ENCODE assay signal across 11 cellular contexts in the genomic region with DNA sequence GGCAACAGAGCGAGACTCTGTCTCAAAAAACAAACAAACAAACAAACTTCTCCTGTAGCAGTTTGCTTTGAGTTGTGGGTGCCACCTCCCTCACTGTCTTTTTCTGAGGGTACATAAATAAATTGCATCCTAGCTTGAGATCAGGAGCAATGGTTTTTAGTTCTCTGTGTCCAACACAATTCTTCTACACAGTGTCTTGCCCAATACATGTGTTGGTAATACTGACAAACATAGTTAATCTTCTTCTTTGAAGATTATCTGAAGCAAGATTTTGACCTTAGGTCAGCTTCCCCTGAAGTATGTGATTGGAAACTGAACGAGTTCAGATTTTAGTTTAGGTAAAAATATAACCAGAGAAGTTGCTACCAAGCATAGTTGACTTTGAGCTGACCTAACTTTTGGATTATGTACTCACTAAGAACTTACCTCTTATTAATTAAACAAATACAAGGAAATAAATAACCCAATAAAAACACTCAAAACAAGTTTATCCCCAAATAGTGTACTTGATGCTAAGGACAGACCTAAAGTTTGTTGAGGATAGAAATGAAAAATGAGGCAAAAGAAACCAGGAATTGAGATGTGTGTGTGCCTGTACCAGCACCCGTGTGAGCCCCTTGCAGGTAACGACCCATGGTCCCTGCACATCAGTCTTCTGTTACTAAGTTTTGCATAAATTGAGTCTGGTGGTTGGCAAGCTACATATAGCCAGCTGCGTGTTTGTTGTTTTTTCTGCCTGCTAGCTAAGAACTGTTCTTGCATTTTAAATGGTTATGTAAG. TPM values are rescaled to one million over a fixed set of nuclear protein-coding genes. Genes with fewer than 3 reads are reported as not detected.
A peak's percentile ranks its signal among the peaks of the same experiment; 100 is the strongest.
DNase-seq lines count a peak whose midpoint lies in the region; ATAC-seq and TF ChIP-seq lines count a peak whose summit lies in the region.
"Had no signal": no experiment of that assay in that cellular context is flagged by ENCODE, and none has a peak within 500 bp of the region (broad histone marks: within the 10 kb centered on the region; RNA-seq: fewer than 3 reads in every experiment).

No MANE protein-coding gene starts in this region.

- no peaks in the 10 kb centered on the region for H3K27me3 Mint-ChIP-seq in mesothelial cell of epicardium (ENCODE audit: low read depth)
- H3K27me3 Mint-ChIP-seq: stimulated activated naive CD8-positive, alpha-beta T cell treated with anti-CD3 and anti-CD28 coated beads, Interleukin-15, Interleukin-2, amounts not matched to agents 100 ng/mL and 50 ng/mL, for 24 hours had no signal

- H3K27me3 ChIP-seq in BE2C = no peaks in the 10 kb centered on the region

- no peaks in the 10 kb centered on the region for H3K36me3 ChIP-seq in BE2C

- DNase-seq in mesothelial cell of epicardium (ENCODE audit: low spot score in 2 of 2, unreplicated experiment in 2 of 2) (no peak), T-helper 9 cell (no peak), SHP77 treated with DMSO at 0.1 percent for 48 hours (lab: John Stamatoyannopoulos, UW) (no peak), BE2C (no peak)
- no peak for DNase-seq in activated CD4-positive, CD25-positive, alpha-beta regulatory T cell (lab: John Stamatoyannopoulos, UW)
- DNase-seq: central memory CD4-positive, alpha-beta T cell; NCI-H2171 treated with DMSO at 0.1 percent for 48 hours had no signal

- peaks cover 7% of the 10 kb centered on the region for H3K4me1 ChIP-seq in BE2C

- ATAC-seq in GM19035 (IDR thresholded peaks at IDR 0.05; ENCODE audit: unreplicated experiment) = peak; percentile 62
- ATAC-seq in HG02678 (IDR thresholded peaks at IDR 0.05; ENCODE audit: unreplicated experiment) = peak; percentile 82
- peak; percentile 68 for ATAC-seq in HG03565 (IDR thresholded peaks at IDR 0.05; ENCODE audit: unreplicated experiment)

- H3K36me3 Mint-ChIP-seq in mesothelial cell of epicardium = no peaks in the 10 kb centered on the region

- no peaks in the 10 kb centered on the region for H3K9me3 Mint-ChIP-seq in mesothelial cell of epicardium
- H3K9me3 Mint-ChIP-seq: stimulated activated naive CD8-positive, alpha-beta T cell treated with anti-CD3 and anti-CD28 coated beads, Interleukin-15, Interleukin-2, amounts not matched to agents 100 ng/mL and 50 ng/mL, for 24 hours had no signal

- TF ChIP-seq CTCF in mesothelial cell of epicardium (IDR thresholded peaks at IDR 0.05; ENCODE audit: unreplicated experiment) (no peak), BE2C (IDR thresholded peaks at IDR 0.05; ENCODE audit: low read depth, low read length) (no peak)

- H3K4me3 Mint-ChIP-seq in mesothelial cell of epicardium = no peak overlapping the region
- H3K4me3 Mint-ChIP-seq: stimulated activated naive CD8-positive, alpha-beta T cell treated with anti-CD3 and anti-CD28 coated beads, Interleukin-15, Interleukin-2, amounts not matched to agents 100 ng/mL and 50 ng/mL, for 24 hours had no signal

- no peaks in the 10 kb centered on the region for H3K9me3 ChIP-seq in BE2C

- peak overlapping the region; percentile 12 for H3K27ac Mint-ChIP-seq in mesothelial cell of epicardium
- H3K27ac Mint-ChIP-seq: stimulated activated naive CD8-positive, alpha-beta T cell treated with anti-CD3 and anti-CD28 coated beads, Interleukin-15, Interleukin-2, amounts not matched to agents 100 ng/mL and 50 ng/mL, for 24 hours had no signal

- peaks cover 44% of the 10 kb centered on the region for H3K4me1 Mint-ChIP-seq in mesothelial cell of epicardium

- H3K4me3 ChIP-seq in BE2C (ENCODE audit: low read depth, low read length) = no peak overlapping the region

RNA-seq across cellular contexts. Expression of gene TJP2, which starts 16.2 kb away (rescaled TPM):
- total RNA-seq in mesothelial cell of epicardium = 56.5 to 58.0 TPM (median 57.9 TPM) in 3 replicates
- polyA plus RNA-seq in BE2C (2012; ENCODE audit: insufficient read depth, insufficient read length, low read depth) = 10.1 TPM
